ENCODE assay signal across 8 cellular contexts in the genomic region with DNA sequence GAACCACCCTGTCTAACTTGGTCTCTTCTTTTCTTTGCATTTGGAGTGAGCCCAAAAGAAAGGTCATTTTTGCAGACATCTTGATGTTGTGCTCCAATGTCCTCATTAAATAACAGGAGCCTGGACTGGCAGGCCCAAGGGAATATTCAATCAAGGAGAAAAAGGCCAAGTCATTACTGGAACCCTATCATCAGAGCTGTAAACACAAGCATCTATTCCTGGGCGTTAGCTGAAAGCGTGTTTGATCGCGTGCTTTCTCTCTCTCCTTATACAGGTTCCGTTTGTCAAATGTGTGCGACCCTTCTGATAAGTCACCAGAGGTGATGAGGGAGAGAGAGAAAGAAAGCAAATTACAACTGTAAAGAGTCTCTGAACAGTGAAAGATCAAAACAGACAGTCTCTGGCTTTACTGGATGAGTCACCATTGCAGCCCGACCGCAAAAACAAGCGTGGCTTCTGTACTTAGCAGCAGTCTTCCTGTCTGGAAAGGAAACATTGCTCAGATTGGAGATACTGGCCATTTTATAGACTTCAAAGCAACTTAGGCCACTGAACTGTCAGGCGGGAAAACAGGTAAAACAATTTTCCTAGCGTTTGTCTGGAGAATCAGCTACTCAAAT. TPM values are rescaled to one million over a fixed set of nuclear protein-coding genes. Genes with fewer than 3 reads are reported as not detected.
DNase-seq lines count a peak whose midpoint lies in the region; FAIRE-seq and TF ChIP-seq lines count a peak whose summit lies in the region.

No MANE protein-coding gene starts in this region.

- H3K4me3 Mint-ChIP-seq in CD8-positive, alpha-beta memory T cell, result peak overlapping the region; percentile 5 to 81 (median 65)

- peak overlapping the region; percentile 94 to 99 (median 97) for H3K27ac Mint-ChIP-seq in CD8-positive, alpha-beta memory T cell

- TF ChIP-seq POLR2A in H54 (IDR thresholded peaks at IDR 0.05; ENCODE audit: low read depth, low read length), result no peak

- H3K4me1 ChIP-seq in CD8-positive, alpha-beta memory T cell (ENCODE audit: insufficient read depth, low read length), result peaks cover 25% of the 10 kb centered on the region

- peaks cover 0 to 7% (median 0%) of the 10 kb centered on the region in 5 donors for H3K9me3 Mint-ChIP-seq in CD8-positive, alpha-beta memory T cell

- no peaks in the 10 kb centered on the region for H3K9me3 ChIP-seq in CD8-positive, alpha-beta memory T cell (ENCODE audit: low read length)

- H3K27ac ChIP-seq in CD8-positive, alpha-beta memory T cell (ENCODE audit: low read depth, low read length), result peak overlapping the region; percentile 82

- CTCF ChIA-PET in CD8-positive, alpha-beta memory T cell (lab: Charles Lee), result interaction anchor here (0.8 to 4.2 kb wide), 10 partner anchors 9 to 1393 kb away, joined by 3 to 33 read pairs (median 4); a partner anchor contains a TSS

- no peaks in the 10 kb centered on the region for H3K36me3 ChIP-seq in CD8-positive, alpha-beta memory T cell (ENCODE audit: insufficient read depth, low read length)

- DNase-seq in CD8-positive, alpha-beta memory T cell, result peak; percentile 61 to 91 (median 70)
- DNase-seq in H54 (ENCODE audit: insufficient read length, low spot score) (peak; percentile 55), NCI-H69 (lab: John Stamatoyannopoulos, UW) (peak; percentile 69), activated T-cell treated with anti-CD3 and anti-CD28 coated beads for 48 hours (ENCODE audit: low read depth) (peak; percentile 61), foreskin melanocyte (peak; percentile 82), frontal cortex (ENCODE audit: low spot score in 2 of 2) (no peak), NCI-H2196 (lab: John Stamatoyannopoulos, UW; ENCODE audit: unreplicated experiment) (no peak)
- peak; percentile 55 to 65 for DNase-seq in stimulated activated CD4-positive, alpha-beta T cell treated with anti-CD3 and anti-CD28 coated beads, Interleukin-12 subunit alpha, Interleukin-12 subunit beta, amount 100 ng/mL, for 24 hours (ENCODE audit: low read depth in 2 of 2)

- H3K4me1 Mint-ChIP-seq in CD8-positive, alpha-beta memory T cell, result peaks cover 46 to 86% (median 67%) of the 10 kb centered on the region in 3 donors

- POLR2A ChIA-PET in CD8-positive, alpha-beta memory T cell (lab: Charles Lee), result interaction anchor here (1.0 to 3.4 kb wide), 8 partner anchors 9 to 1395 kb away, joined by 3 to 31 read pairs (median 6); a partner anchor contains a TSS

- FAIRE-seq in H54 (lab: Jason Lieb, UNC) (peak; percentile 100), frontal cortex (lab: Jason Lieb, UNC) (no peak)

- H3K36me3 Mint-ChIP-seq in CD8-positive, alpha-beta memory T cell, result peaks cover 20 to 78% (median 26%) of the 10 kb centered on the region in 3 donors

- no peaks in the 10 kb centered on the region for H3K27me3 ChIP-seq in CD8-positive, alpha-beta memory T cell (ENCODE audit: insufficient read depth, low read length, poor library complexity, severe bottlenecking)

- H3K27me3 Mint-ChIP-seq in CD8-positive, alpha-beta memory T cell, result no peaks in the 10 kb centered on the region

- H3K4me3 ChIP-seq in CD8-positive, alpha-beta memory T cell (ENCODE audit: low read length), result peak overlapping the region; percentile 23

RNA-seq across cellular contexts. Expression of a gene that starts 39.5 kb away (rescaled TPM):
- 10 to 100 TPM; 28.6 to 29.6 TPM for total RNA-seq in CD8-positive, alpha-beta memory T cell
- polyA plus RNA-seq in CD8-positive, alpha-beta memory T cell, result 30.5 TPM
- total RNA-seq in frontal cortex, result 1.2 TPM

Comparison
In these comparisons a context has a peak if more than half of its experiments do, and no peak if none do; other contexts are left out.
1. DNase-seq: peak in CD8-positive, alpha-beta memory T cell (5 of 5), H54 (single experiment), NCI-H69 (single experiment), activated T-cell treated with anti-CD3 and anti-CD28 coated beads for 48 hours (single experiment), foreskin melanocyte (single experiment) and stimulated activated CD4-positive, alpha-beta T cell treated with anti-CD3 and anti-CD28 coated beads, Interleukin-12 subunit alpha, Interleukin-12 subunit beta, amount 100 ng/mL, for 24 hours (2 of 2); none in frontal cortex (0 of 2) and NCI-H2196 (single experiment).
2. RNA of a gene that starts 39.5 kb away (total RNA-seq): 28.6 to 29.6 TPM in CD8-positive, alpha-beta memory T cell; 1.2 TPM in frontal cortex (single experiment); every median in the first group is over 10 times any median in the second.